ENCODE assay signal across 20 cellular contexts in genomic region chr9:103188966-103189365, GRCh38.
"Had no signal": no experiment of that assay in that cellular context is flagged by ENCODE, and none has a peak within 500 bp of the region (broad histone marks: within the 10 kb centered on the region; RNA-seq: fewer than 3 reads in every experiment).

No MANE protein-coding gene starts in this region.

- FAIRE-seq: TTC549 had no signal

- DNase-seq: activated CD4-positive, alpha-beta T cell treated with anti-CD3 and anti-CD28 coated beads for 1 hour; activated gamma-delta T cell treated with Interleukin-2 at 50 U/mL for 16 hours; activated T-cell treated with anti-CD3 and anti-CD28 coated beads, Interleukin-2, amount 50 U/mL, for 1 hour; caudate nucleus; dermis blood vessel endothelial cell; effector memory CD4-positive, alpha-beta T cell; foreskin melanocyte; immature natural killer cell; mesenchymal stem cell; nephron progenitor cell; nucleus accumbens; posterior cingulate gyrus; spleen; stimulated activated CD4-positive, alpha-beta T cell treated with anti-CD3 and anti-CD28 coated beads, Interleukin-4, amount 100 ng/mL, for 1 hour; stimulated activated naive CD4-positive, alpha-beta T cell; T-cell; upper lobe of right lung had no signal

- H3K4me1 ChIP-seq: spleen, upper lobe of right lung had no signal

- H3K9me3 ChIP-seq: upper lobe of right lung had no signal

- ATAC-seq: activated naive CD4-positive, alpha-beta T cell treated with anti-CD3 and anti-CD28 coated beads, Interleukin-2, amount 50 U/mL, for 72 hours; T-cell; upper lobe of right lung had no signal

- H3K27ac ChIP-seq: hepatocyte, spleen, upper lobe of right lung had no signal

- H3K4me3 ChIP-seq: hepatocyte, spleen, upper lobe of right lung had no signal

- H3K27me3 ChIP-seq: hepatocyte, spleen, upper lobe of right lung had no signal

- H3K36me3 ChIP-seq: spleen, upper lobe of right lung had no signal
